28 cellular contexts compared by ENCODE assay signal in genomic region chr4:119765951-119766350, GRCh38.
"Had no signal": no experiment of that assay in that cellular context is flagged by ENCODE, and none has a peak within 500 bp of the region (broad histone marks: within the 10 kb centered on the region; RNA-seq: fewer than 3 reads in every experiment).

No MANE protein-coding gene starts in this region.

- H3K4me3 ChIP-seq: coronary artery, dorsolateral prefrontal cortex, gastroesophageal sphincter had no signal

- DNase-seq: activated B cell treated with CpG ODN at 0.5 μM for 24 hours; activated CD4-positive, alpha-beta T cell treated with anti-CD3 and anti-CD28 coated beads for 48 hours; activated CD4-positive, alpha-beta T cell treated with anti-CD3 and anti-CD28 coated beads, Interleukin-2, amount 50 U/mL, for 1 hour; activated CD4-positive, alpha-beta T cell treated with anti-CD3 and anti-CD28 coated beads, Interleukin-2, amount 50 U/mL, for 48 hours; activated CD8-positive, alpha-beta memory T cell treated with anti-CD3 and anti-CD28 coated beads, Interleukin-2, amount 10 ng/mL, durations not matched to agents 7 days and 5 days; activated CD8-positive, alpha-beta memory T cell treated with anti-CD3 and anti-CD28 coated beads, Interleukin-2, amount 50 U/mL, for 4 hours; activated CD8-positive, alpha-beta T cell treated with anti-CD3 and anti-CD28 coated beads for 36 hours; activated effector memory CD4-positive, alpha-beta T cell treated with anti-CD3 and anti-CD28 coated beads, Interleukin-2, amount 50 U/mL, for 16 hours; activated naive CD4-positive, alpha-beta T cell treated with anti-CD3 and anti-CD28 coated beads for 36 hours; activated naive CD8-positive, alpha-beta T cell treated with anti-CD3 and anti-CD28 coated beads for 36 hours; activated naive CD8-positive, alpha-beta T cell treated with anti-CD3 and anti-CD28 coated beads, Interleukin-2, amount 50 U/mL, for 24 hours; activated T-cell treated with anti-CD3 and anti-CD28 coated beads, Interleukin-2, amount 50 U/mL, for 1 hour; activated T-cell treated with anti-CD3 and anti-CD28 coated beads, Interleukin-2, amount 50 U/mL, for 48 hours; amniotic stem cell; anterior cingulate cortex; brain microvascular endothelial cell; dorsolateral prefrontal cortex; effector memory CD4-positive, alpha-beta T cell; endodermal cell; foreskin melanocyte; T-helper 1 cell; T-helper 17 cell; T1000; WERI-Rb-1 had no signal

- H3K27ac ChIP-seq: brain microvascular endothelial cell, coronary artery, dorsolateral prefrontal cortex, gastroesophageal sphincter, WERI-Rb-1 had no signal

- H3K27me3 ChIP-seq: brain microvascular endothelial cell, gastroesophageal sphincter had no signal

- ATAC-seq: activated CD4-positive, CD25-positive, alpha-beta regulatory T cell treated with anti-CD3 and anti-CD28 coated beads, Interleukin-2, amount 50 U/mL, for 24 hours; activated CD8-positive, alpha-beta memory T cell treated with anti-CD3 and anti-CD28 coated beads, Interleukin-2, amount 10 ng/mL, durations not matched to agents 7 days and 5 days; activated CD8-positive, alpha-beta T cell treated with anti-CD3 and anti-CD28 coated beads for 36 hours; activated naive CD8-positive, alpha-beta T cell treated with anti-CD3 and anti-CD28 coated beads, Interleukin-2, amount 50 U/mL, for 24 hours; esophagus mucosa; gastroesophageal sphincter; T-helper 17 cell had no signal

- H3K36me3 ChIP-seq: brain microvascular endothelial cell, gastroesophageal sphincter, WERI-Rb-1 had no signal
